24 cellular contexts compared by ENCODE assay signal in genomic region chrX:118734909-118735308, GRCh38. TPM values are rescaled to one million over a fixed set of nuclear protein-coding genes. Genes with fewer than 3 reads are reported as not detected.
DNase-seq lines count a peak whose midpoint lies in the region; ATAC-seq lines count a peak whose summit lies in the region.
"Had no signal": no experiment of that assay in that cellular context is flagged by ENCODE, and none has a peak within 500 bp of the region (broad histone marks: within the 10 kb centered on the region; RNA-seq: fewer than 3 reads in every experiment).

No MANE protein-coding gene starts in this region.

- H3K36me3 Mint-ChIP-seq in activated naive CD8-positive, alpha-beta T cell treated with anti-CD3 and anti-CD28 coated beads, Interleukin-2, amount 50 U/mL, for 24 hours (ENCODE audit: low read depth), result no peaks in the 10 kb centered on the region
- H3K36me3 Mint-ChIP-seq in activated naive CD8-positive, alpha-beta T cell treated with anti-CD3 and anti-CD28 coated beads for 36 hours, result peaks cover 3% of the 10 kb centered on the region
- H3K36me3 Mint-ChIP-seq in stimulated activated naive B cell treated with anti-CD40 and anti-IgM and Interleukin-4, amounts not matched to agents 10 μg/mL and 1 μg/mL and 100 μg/mL, for 72 hours, result peaks cover 25 to 49% of the 10 kb centered on the region in 2 donors
- H3K36me3 Mint-ChIP-seq: T-cell had no signal

- H3K9me3 Mint-ChIP-seq in activated naive CD8-positive, alpha-beta T cell treated with anti-CD3 and anti-CD28 coated beads, Interleukin-2, amount 50 U/mL, for 24 hours, result no peaks in the 10 kb centered on the region
- peaks cover 3% of the 10 kb centered on the region for H3K9me3 Mint-ChIP-seq in activated naive CD8-positive, alpha-beta T cell treated with anti-CD3 and anti-CD28 coated beads for 36 hours
- H3K9me3 Mint-ChIP-seq in stimulated activated naive B cell treated with anti-CD40 and anti-IgM and Interleukin-4, amounts not matched to agents 10 μg/mL and 1 μg/mL and 100 μg/mL, for 72 hours, result peaks cover 9 to 12% of the 10 kb centered on the region in 2 donors
- H3K9me3 Mint-ChIP-seq: T-cell had no signal

- no peak for DNase-seq in activated naive CD8-positive, alpha-beta T cell treated with anti-CD3 and anti-CD28 coated beads, Interleukin-2, amount 50 U/mL, for 24 hours
- DNase-seq in activated naive CD8-positive, alpha-beta T cell treated with anti-CD3 and anti-CD28 coated beads for 36 hours, result no peak
- DNase-seq in stimulated activated naive B cell treated with anti-CD40 and anti-IgM and Interleukin-4, amounts not matched to agents 10 μg/mL and 1 μg/mL and 100 μg/mL, for 72 hours, result no peak
- DNase-seq in activated naive CD4-positive, alpha-beta T cell treated with anti-CD3 and anti-CD28 coated beads, Interleukin-2, amount 50 U/mL, for 16 hours, result no peak
- DNase-seq in medulla oblongata (ENCODE audit: extremely low spot score), result no peak
- DNase-seq: activated CD4-positive, CD25-positive, alpha-beta regulatory T cell treated with anti-CD3 and anti-CD28 coated beads, Interleukin-2, amount 50 U/mL, for 72 hours; activated CD8-positive, alpha-beta T cell treated with anti-CD3 and anti-CD28 coated beads, Interleukin-2, amount 10 ng/mL, durations not matched to agents 7 days and 5 days; activated naive CD4-positive, alpha-beta T cell; amniotic stem cell; CD4-positive, alpha-beta memory T cell; cortex of kidney; DMS 273 treated with DMSO at 0.1 percent for 48 hours; endodermal cell; foreskin melanocyte; naive thymus-derived CD4-positive, alpha-beta T cell; NCI-H187 treated with DMSO at 0.1 percent for 48 hours; NCI-H526; Peyer's patch; stimulated activated CD8-positive, alpha-beta memory T cell treated with anti-CD3 and anti-CD28 coated beads, Interleukin-4, amount 100 ng/mL, for 48 hours; T-cell had no signal

- H3K4me1 Mint-ChIP-seq in activated naive CD8-positive, alpha-beta T cell treated with anti-CD3 and anti-CD28 coated beads, Interleukin-2, amount 50 U/mL, for 24 hours, result peaks cover 8% of the 10 kb centered on the region
- H3K4me1 Mint-ChIP-seq in activated naive CD8-positive, alpha-beta T cell treated with anti-CD3 and anti-CD28 coated beads for 36 hours, result peaks cover 7% of the 10 kb centered on the region
- H3K4me1 Mint-ChIP-seq in stimulated activated naive B cell treated with anti-CD40 and anti-IgM and Interleukin-4, amounts not matched to agents 10 μg/mL and 1 μg/mL and 100 μg/mL, for 72 hours, result peaks cover 27 to 64% of the 10 kb centered on the region in 2 donors
- H3K4me1 Mint-ChIP-seq: T-cell had no signal

- H3K27me3 Mint-ChIP-seq in activated naive CD8-positive, alpha-beta T cell treated with anti-CD3 and anti-CD28 coated beads, Interleukin-2, amount 50 U/mL, for 24 hours, result peaks cover 15% of the 10 kb centered on the region
- H3K27me3 Mint-ChIP-seq in activated naive CD8-positive, alpha-beta T cell treated with anti-CD3 and anti-CD28 coated beads for 36 hours, result peaks cover 24% of the 10 kb centered on the region
- H3K27me3 Mint-ChIP-seq in stimulated activated naive B cell treated with anti-CD40 and anti-IgM and Interleukin-4, amounts not matched to agents 10 μg/mL and 1 μg/mL and 100 μg/mL, for 72 hours, result no peaks in the 10 kb centered on the region

- no peak for ATAC-seq in activated naive CD8-positive, alpha-beta T cell treated with anti-CD3 and anti-CD28 coated beads, Interleukin-2, amount 50 U/mL, for 24 hours
- ATAC-seq in GM21515 (IDR thresholded peaks at IDR 0.05; ENCODE audit: unreplicated experiment) (peak; percentile 52), HG03442 (IDR thresholded peaks at IDR 0.05; ENCODE audit: unreplicated experiment) (peak; percentile 49), GM18873 (IDR thresholded peaks at IDR 0.05; ENCODE audit: low FRiP score, unreplicated experiment) (no peak)
- peak; percentile 55 to 60 for ATAC-seq in stimulated activated naive B cell treated with anti-CD40 and anti-IgM and Interleukin-4, amounts not matched to agents 10 μg/mL and 1 μg/mL and 100 μg/mL, for 72 hours (replicated peaks)
- ATAC-seq: activated CD8-positive, alpha-beta T cell treated with anti-CD3 and anti-CD28 coated beads, Interleukin-2, amount 10 ng/mL, durations not matched to agents 7 days and 5 days; left lobe of liver; naive thymus-derived CD4-positive, alpha-beta T cell; T-cell had no signal

- H3K27ac Mint-ChIP-seq in activated naive CD8-positive, alpha-beta T cell treated with anti-CD3 and anti-CD28 coated beads, Interleukin-2, amount 50 U/mL, for 24 hours, result peak overlapping the region; percentile 55
- H3K27ac Mint-ChIP-seq in activated naive CD8-positive, alpha-beta T cell treated with anti-CD3 and anti-CD28 coated beads for 36 hours, result no peak overlapping the region
- peak overlapping the region; percentile 72 for H3K27ac Mint-ChIP-seq in stimulated activated naive B cell treated with anti-CD40 and anti-IgM and Interleukin-4, amounts not matched to agents 10 μg/mL and 1 μg/mL and 100 μg/mL, for 72 hours
- H3K27ac Mint-ChIP-seq: activated CD8-positive, alpha-beta T cell treated with anti-CD3 and anti-CD28 coated beads, Interleukin-2, amount 10 ng/mL, durations not matched to agents 7 days and 5 days; CD4-positive, alpha-beta memory T cell; endodermal cell; naive thymus-derived CD4-positive, alpha-beta T cell; T-cell had no signal

- H3K4me3 Mint-ChIP-seq in activated naive CD8-positive, alpha-beta T cell treated with anti-CD3 and anti-CD28 coated beads, Interleukin-2, amount 50 U/mL, for 24 hours, result no peak overlapping the region
- no peak overlapping the region for H3K4me3 Mint-ChIP-seq in activated naive CD8-positive, alpha-beta T cell treated with anti-CD3 and anti-CD28 coated beads for 36 hours
- peak overlapping the region; percentile 71 to 79 for H3K4me3 Mint-ChIP-seq in stimulated activated naive B cell treated with anti-CD40 and anti-IgM and Interleukin-4, amounts not matched to agents 10 μg/mL and 1 μg/mL and 100 μg/mL, for 72 hours
- H3K4me3 Mint-ChIP-seq: activated CD8-positive, alpha-beta T cell treated with anti-CD3 and anti-CD28 coated beads, Interleukin-2, amount 10 ng/mL, durations not matched to agents 7 days and 5 days; CD4-positive, alpha-beta memory T cell; endodermal cell; naive thymus-derived CD4-positive, alpha-beta T cell; T-cell had no signal

RNA-seq across cellular contexts. Expression of gene IL13RA1, which starts 7.5 kb away (rescaled TPM):
- total RNA-seq in activated naive CD8-positive, alpha-beta T cell treated with anti-CD3 and anti-CD28 coated beads for 36 hours, result under 1 TPM; 0.42 to 0.47 TPM

Comparison
In these comparisons a context has a peak if more than half of its experiments do, and no peak if none do; other contexts are left out.
1. ATAC-seq: peak in GM21515 (single experiment), HG03442 (single experiment) and stimulated activated naive B cell treated with anti-CD40 and anti-IgM and Interleukin-4, amounts not matched to agents 10 μg/mL and 1 μg/mL and 100 μg/mL, for 72 hours (2 of 2); none in activated naive CD8-positive, alpha-beta T cell treated with anti-CD3 and anti-CD28 coated beads, Interleukin-2, amount 50 U/mL, for 24 hours (single experiment) and GM18873 (single experiment).
2. H3K4me3 Mint-ChIP-seq: peak in stimulated activated naive B cell treated with anti-CD40 and anti-IgM and Interleukin-4, amounts not matched to agents 10 μg/mL and 1 μg/mL and 100 μg/mL, for 72 hours (2 of 2); none in activated naive CD8-positive, alpha-beta T cell treated with anti-CD3 and anti-CD28 coated beads, Interleukin-2, amount 50 U/mL, for 24 hours (single experiment) and activated naive CD8-positive, alpha-beta T cell treated with anti-CD3 and anti-CD28 coated beads for 36 hours (single experiment).